8 cellular contexts compared by ENCODE assay signal in genomic region chr11:105862736-105863367, GRCh38.
DNase-seq lines count a peak whose midpoint lies in the region; ATAC-seq and TF ChIP-seq lines count a peak whose summit lies in the region.

No MANE protein-coding gene starts in this region.

- H3K27me3 ChIP-seq in A673 (replicated peaks; ENCODE audit: insufficient read depth, low read depth, low read length, poor library complexity) (peaks cover 15% of the 10 kb centered on the region), brain microvascular endothelial cell (replicated peaks) (no peaks in the 10 kb centered on the region), liver (ENCODE audit: control insufficient read depth in 4 of 4, insufficient read depth in 4 of 4, low read length in 3 of 4) (no peaks in the 10 kb centered on the region)

- WGBS in liver = 20% methylated on average over 3 of the region's 3 CpGs

- DNase-seq in A673 (ENCODE audit: low spot score) (peak; percentile 76), NCI-H460 (ENCODE audit: extremely low read depth, low read depth) (peak; percentile 30), brain microvascular endothelial cell (peak; percentile 52), activated gamma-delta T cell treated with Interleukin-2 at 50 U/mL for 16 hours (no peak)
- DNase-seq in activated CD8-positive, alpha-beta memory T cell treated with anti-CD3 and anti-CD28 coated beads, Interleukin-2, amount 10 ng/mL, durations not matched to agents 7 days and 5 days = no peak

- in situ Hi-C loops in brain microvascular endothelial cell (cut with HindIII; ENCODE audit: low pct_ligation_motif_present, low sequenced_read_pairs) = no loop called here

- TF ChIP-seq RAD21 in liver (IDR thresholded peaks at IDR 0.05) = peak; percentile 83 to 85

- no peaks in the 10 kb centered on the region for H3K36me3 Mint-ChIP-seq in activated CD8-positive, alpha-beta memory T cell treated with anti-CD3 and anti-CD28 coated beads, Interleukin-2, amount 10 ng/mL, durations not matched to agents 7 days and 5 days

- H3K4me1 Mint-ChIP-seq in activated CD8-positive, alpha-beta memory T cell treated with anti-CD3 and anti-CD28 coated beads, Interleukin-2, amount 10 ng/mL, durations not matched to agents 7 days and 5 days = no peaks in the 10 kb centered on the region

- H3K4me3 ChIP-seq in A673 (ENCODE audit: low read depth, low read length, poor library complexity, severe bottlenecking) (no peak overlapping the region), brain microvascular endothelial cell (ENCODE audit: low read depth, low read length) (no peak overlapping the region), liver (ENCODE audit: low read depth in 1 of 3, low read length in 3 of 3) (no peak overlapping the region)

- H3K27ac ChIP-seq in A673 (ENCODE audit: low read depth, low read length, poor library complexity, severe bottlenecking) (no peak overlapping the region), brain microvascular endothelial cell (no peak overlapping the region), liver (ENCODE audit: low read depth in 1 of 2, low read length in 2 of 2) (no peak overlapping the region)

- H3K9me3 ChIP-seq in A673 (ENCODE audit: low read depth, low read length, poor library complexity, severe bottlenecking) = no peaks in the 10 kb centered on the region
- H3K9me3 ChIP-seq in liver (ENCODE audit: control insufficient read depth in 4 of 4, low read length in 3 of 4) = no peaks in the 10 kb centered on the region

- no TSS peak for BruUV-seq in A673 (replicated peaks; lab: Mats Ljungman, UMichigan)

- peak; percentile 78 for ATAC-seq in HG03139 (IDR thresholded peaks at IDR 0.05; ENCODE audit: unreplicated experiment)
- no peak for ATAC-seq in activated CD8-positive, alpha-beta memory T cell treated with anti-CD3 and anti-CD28 coated beads, Interleukin-2, amount 10 ng/mL, durations not matched to agents 7 days and 5 days

- H3K27me3 Mint-ChIP-seq in activated CD8-positive, alpha-beta memory T cell treated with anti-CD3 and anti-CD28 coated beads, Interleukin-2, amount 10 ng/mL, durations not matched to agents 7 days and 5 days = peaks cover 10% of the 10 kb centered on the region

- H3K4me3 Mint-ChIP-seq in activated CD8-positive, alpha-beta memory T cell treated with anti-CD3 and anti-CD28 coated beads, Interleukin-2, amount 10 ng/mL, durations not matched to agents 7 days and 5 days = no peak overlapping the region

- no peaks in the 10 kb centered on the region for H3K36me3 ChIP-seq in A673 (ENCODE audit: insufficient read depth, low read length, poor library complexity, severe bottlenecking)
- H3K36me3 ChIP-seq in brain microvascular endothelial cell (replicated peaks) = no peaks in the 10 kb centered on the region
- H3K36me3 ChIP-seq in liver (ENCODE audit: control insufficient read depth in 4 of 4, insufficient read depth in 3 of 4, low read depth in 1 of 4, low read length in 3 of 4) = no peaks in the 10 kb centered on the region

- TF ChIP-seq CTCF in A673 (conservative IDR thresholded peaks at IDR 0.05; ENCODE audit: low read depth, low read length) = peak; percentile 73
- peak; percentile 50 for TF ChIP-seq CTCF in GM12873 (IDR thresholded peaks at IDR 0.05; ENCODE audit: insufficient read depth, low read depth, low read length, missing control alignments)
- peak; percentile 58 for TF ChIP-seq CTCF in brain microvascular endothelial cell (IDR thresholded peaks at IDR 0.05; ENCODE audit: low read depth, low read length, missing control alignments)
- peak; percentile 53 for TF ChIP-seq CTCF in liver (IDR thresholded peaks at IDR 0.05; ENCODE audit: low read depth, low read length, missing input control)

- no peaks in the 10 kb centered on the region for H3K9me3 Mint-ChIP-seq in activated CD8-positive, alpha-beta memory T cell treated with anti-CD3 and anti-CD28 coated beads, Interleukin-2, amount 10 ng/mL, durations not matched to agents 7 days and 5 days (ENCODE audit: low read depth)

- no peaks in the 10 kb centered on the region for H3K4me1 ChIP-seq in A673 (ENCODE audit: insufficient read depth, low read length, poor library complexity, severe bottlenecking)
- H3K4me1 ChIP-seq in liver (ENCODE audit: control insufficient read depth in 4 of 4, insufficient read depth in 4 of 4, low read length in 3 of 4) = no peaks in the 10 kb centered on the region

- H3K27ac Mint-ChIP-seq in activated CD8-positive, alpha-beta memory T cell treated with anti-CD3 and anti-CD28 coated beads, Interleukin-2, amount 10 ng/mL, durations not matched to agents 7 days and 5 days = no peak overlapping the region

- H3K9ac ChIP-seq in liver (ENCODE audit: low read depth in 1 of 2, low read length in 2 of 2) = no peak overlapping the region

- CTCF ChIA-PET in A673 (lab: Charles Lee) = interaction anchor here (0.6 to 1.5 kb wide), 4 partner anchors 11 to 1624 kb away, joined by 3 to 5 read pairs (median 3); no protein-coding TSS in a partner anchor
- CTCF ChIA-PET in activated CD8-positive, alpha-beta memory T cell treated with anti-CD3 and anti-CD28 coated beads, Interleukin-2, amount 10 ng/mL, durations not matched to agents 7 days and 5 days (lab: Charles Lee) = interaction anchor here (1.1 kb wide), 1 partner anchor 8 kb away, joined by 3 read pairs; no protein-coding TSS in a partner anchor

- POLR2A ChIA-PET in A673 (lab: Charles Lee; ENCODE audit: low non-redundant PET) = no interaction called here

- intact Hi-C loops in A673 (cut with micrococcal nuclease; ENCODE audit: unreplicated experiment) = loop anchor here (2.0 to 5.0 kb wide), 4 partner anchors 866 to 1608 kb away; no protein-coding TSS in a partner anchor

TF ChIP-seq in liver, 16 proteins besides CTCF, POLR2A, EP300 and RAD21:
- TF ChIP-seq, protein P1, sequence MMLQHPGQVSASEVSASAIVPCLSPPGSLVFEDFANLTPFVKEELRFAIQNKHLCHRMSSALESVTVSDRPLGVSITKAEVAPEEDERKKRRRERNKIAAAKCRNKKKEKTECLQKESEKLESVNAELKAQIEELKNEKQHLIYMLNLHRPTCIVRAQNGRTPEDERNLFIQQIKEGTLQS (IDR thresholded peaks at IDR 0.05) = no peak
- no peak for TF ChIP-seq HNF4A (conservative IDR thresholded peaks at IDR 0.05)
- no peak for TF ChIP-seq HNF4G (IDR thresholded peaks at IDR 0.05)
- TF ChIP-seq, protein P2, sequence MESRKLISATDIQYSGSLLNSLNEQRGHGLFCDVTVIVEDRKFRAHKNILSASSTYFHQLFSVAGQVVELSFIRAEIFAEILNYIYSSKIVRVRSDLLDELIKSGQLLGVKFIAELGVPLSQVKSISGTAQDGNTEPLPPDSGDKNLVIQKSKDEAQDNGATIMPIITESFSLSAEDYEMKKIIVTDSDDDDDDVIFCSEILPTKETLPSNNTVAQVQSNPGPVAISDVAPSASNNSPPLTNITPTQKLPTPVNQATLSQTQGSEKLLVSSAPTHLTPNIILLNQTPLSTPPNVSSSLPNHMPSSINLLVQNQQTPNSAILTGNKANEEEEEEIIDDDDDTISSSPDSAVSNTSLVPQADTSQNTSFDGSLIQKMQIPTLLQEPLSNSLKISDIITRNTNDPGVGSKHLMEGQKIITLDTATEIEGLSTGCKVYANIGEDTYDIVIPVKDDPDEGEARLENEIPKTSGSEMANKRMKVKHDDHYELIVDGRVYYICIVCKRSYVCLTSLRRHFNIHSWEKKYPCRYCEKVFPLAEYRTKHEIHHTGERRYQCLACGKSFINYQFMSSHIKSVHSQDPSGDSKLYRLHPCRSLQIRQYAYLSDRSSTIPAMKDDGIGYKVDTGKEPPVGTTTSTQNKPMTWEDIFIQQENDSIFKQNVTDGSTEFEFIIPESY (IDR thresholded peaks at IDR 0.05) = no peak
- no peak for TF ChIP-seq EGR1 (IDR thresholded peaks at IDR 0.05; ENCODE audit: low read depth in 2 of 2)
- TF ChIP-seq GABPA (IDR thresholded peaks at IDR 0.05 in 1 of 2, conservative IDR thresholded peaks at IDR 0.05 in 1 of 2) = no peak
- TF ChIP-seq RXRA (IDR thresholded peaks at IDR 0.05) = no peak
- no peak for TF ChIP-seq TAF1 (conservative IDR thresholded peaks at IDR 0.05)
- no peak for TF ChIP-seq MAX (IDR thresholded peaks at IDR 0.05)

Comparison
In these comparisons a context has a peak if more than half of its experiments do, and no peak if none do; other contexts are left out.
1. DNase-seq: peak in A673 (single experiment), NCI-H460 (single experiment) and brain microvascular endothelial cell (single experiment); none in activated gamma-delta T cell treated with Interleukin-2 at 50 U/mL for 16 hours (single experiment) and activated CD8-positive, alpha-beta memory T cell treated with anti-CD3 and anti-CD28 coated beads, Interleukin-2, amount 10 ng/mL, durations not matched to agents 7 days and 5 days (single experiment).
2. Peak in every context shown above with its lines, with median percentiles within 50 percentile points of each other: CTCF ChIP-seq.